8 cellular contexts compared by ENCODE assay signal in genomic region chr19:48674921-48675824, GRCh38. TPM values are rescaled to one million over a fixed set of nuclear protein-coding genes. Genes with fewer than 3 reads are reported as not detected.
DNase-seq lines count a peak whose midpoint lies in the region; ATAC-seq and TF ChIP-seq lines count a peak whose summit lies in the region.

No MANE protein-coding gene starts in this region.

- H3K27me3 ChIP-seq in endodermal cell (ENCODE audit: control insufficient read depth, insufficient read depth, low read length, poor library complexity, severe bottlenecking) = no peaks in the 10 kb centered on the region

- CTCF ChIA-PET in activated CD8-positive, alpha-beta memory T cell treated with anti-CD3 and anti-CD28 coated beads, Interleukin-2, amount 10 ng/mL, durations not matched to agents 7 days and 5 days (lab: Charles Lee) = interaction anchor here (0.6 to 2.9 kb wide), 20 partner anchors 9 to 169 kb away, joined by 3 to 20 read pairs (median 4); partner anchors contain the start of genes CA11 and FUT2

- no peaks in the 10 kb centered on the region for H3K36me3 Mint-ChIP-seq in CD14-positive monocyte
- no peaks in the 10 kb centered on the region for H3K36me3 Mint-ChIP-seq in activated CD8-positive, alpha-beta memory T cell treated with anti-CD3 and anti-CD28 coated beads, Interleukin-2, amount 10 ng/mL, durations not matched to agents 7 days and 5 days
- no peaks in the 10 kb centered on the region for H3K36me3 Mint-ChIP-seq in endodermal cell (ENCODE audit: low read depth)

- H3K9ac ChIP-seq in endodermal cell (ENCODE audit: extremely low read depth, low read length, poor library complexity, severe bottlenecking) = no peak overlapping the region

- H3K27ac Mint-ChIP-seq in CD14-positive monocyte (peak overlapping the region in 4 of 7 donors; percentile 14 to 72 (median 45)), endodermal cell (no peak overlapping the region)
- H3K27ac Mint-ChIP-seq in activated CD8-positive, alpha-beta memory T cell treated with anti-CD3 and anti-CD28 coated beads, Interleukin-2, amount 10 ng/mL, durations not matched to agents 7 days and 5 days = no peak overlapping the region

- H3K4me3 Mint-ChIP-seq in CD14-positive monocyte (peak overlapping the region in 1 of 2 donors; percentile 70), endodermal cell (no peak overlapping the region)
- H3K4me3 Mint-ChIP-seq in activated CD8-positive, alpha-beta memory T cell treated with anti-CD3 and anti-CD28 coated beads, Interleukin-2, amount 10 ng/mL, durations not matched to agents 7 days and 5 days = no peak overlapping the region

- 43 to 46% methylated on average over 19 to 28 of the region's 28 CpGs for WGBS in endodermal cell (ENCODE audit: insufficient coverage in 1 of 2, insufficient read length in 1 of 2), 2 experiments

- peak; percentile 85 for ATAC-seq in activated CD8-positive, alpha-beta memory T cell treated with anti-CD3 and anti-CD28 coated beads, Interleukin-2, amount 10 ng/mL, durations not matched to agents 7 days and 5 days
- ATAC-seq in HG02840 (IDR thresholded peaks at IDR 0.05; ENCODE audit: low FRiP score, unreplicated experiment) = no peak

- H3K4me1 ChIP-seq in endodermal cell (ENCODE audit: control insufficient read depth, insufficient read depth, low read length) = no peaks in the 10 kb centered on the region

- peaks cover 2 to 4% (median 3%) of the 10 kb centered on the region in 3 donors for H3K27me3 Mint-ChIP-seq in CD14-positive monocyte (ENCODE audit: low read depth in 3 of 3)
- H3K27me3 Mint-ChIP-seq in activated CD8-positive, alpha-beta memory T cell treated with anti-CD3 and anti-CD28 coated beads, Interleukin-2, amount 10 ng/mL, durations not matched to agents 7 days and 5 days = peaks cover 3% of the 10 kb centered on the region
- H3K27me3 Mint-ChIP-seq in endodermal cell (ENCODE audit: insufficient read depth) = peaks cover 17% of the 10 kb centered on the region

- DNase-seq in CD14-positive monocyte (ENCODE audit: low spot score) (peak; percentile 76), HS-27A (ENCODE audit: low read depth) (peak; percentile 50), NOMO-1 treated with dmso at 0.1 percent for 144 hours (lab: John Stamatoyannopoulos, UW; ENCODE audit: unreplicated experiment) (peak; percentile 43), endodermal cell (peak; percentile 96), mesenteric fat pad (ENCODE audit: low spot score) (peak; percentile 92)
- DNase-seq in activated CD8-positive, alpha-beta memory T cell treated with anti-CD3 and anti-CD28 coated beads, Interleukin-2, amount 10 ng/mL, durations not matched to agents 7 days and 5 days = peak; percentile 83
- DNase-seq in stimulated activated CD8-positive, alpha-beta memory T cell treated with anti-CD3 and anti-CD28 coated beads, Interleukin-15, amount 100 ng/mL, for 48 hours (ENCODE audit: low read depth in 2 of 2) = peak; percentile 56 to 57

- no peaks in the 10 kb centered on the region for H3K9me3 ChIP-seq in endodermal cell (ENCODE audit: control insufficient read depth, low read length)

- intact Hi-C loops in CD14-positive monocyte (cut with micrococcal nuclease) = loop anchor here (1.0 to 5.0 kb wide), 2 partner anchors 29 to 33 kb away; partner anchors contain the start of gene CA11 (in 1 of the 2)

- no peaks in the 10 kb centered on the region for H3K9me3 Mint-ChIP-seq in CD14-positive monocyte
- no peaks in the 10 kb centered on the region for H3K9me3 Mint-ChIP-seq in activated CD8-positive, alpha-beta memory T cell treated with anti-CD3 and anti-CD28 coated beads, Interleukin-2, amount 10 ng/mL, durations not matched to agents 7 days and 5 days (ENCODE audit: low read depth)
- H3K9me3 Mint-ChIP-seq in endodermal cell = no peaks in the 10 kb centered on the region

- H3K27ac ChIP-seq in endodermal cell (ENCODE audit: low read depth, low read length) = no peak overlapping the region

- peak; percentile 80 for TF ChIP-seq CTCF in CD14-positive monocyte (IDR thresholded peaks at IDR 0.05)
- peak; percentile 92 for TF ChIP-seq CTCF in endodermal cell (conservative IDR thresholded peaks at IDR 0.05)

- H3K4me3 ChIP-seq in endodermal cell (ENCODE audit: low read length) = no peak overlapping the region

- H3K36me3 ChIP-seq in endodermal cell (ENCODE audit: control insufficient read depth, insufficient read depth, low read length) = no peaks in the 10 kb centered on the region

- H3K4me1 Mint-ChIP-seq in CD14-positive monocyte (peaks cover 8% of the 10 kb centered on the region), endodermal cell (peaks cover 10% of the 10 kb centered on the region)
- H3K4me1 Mint-ChIP-seq in activated CD8-positive, alpha-beta memory T cell treated with anti-CD3 and anti-CD28 coated beads, Interleukin-2, amount 10 ng/mL, durations not matched to agents 7 days and 5 days = peaks cover 6% of the 10 kb centered on the region

RNA-seq across cellular contexts. Expression of gene NTN5, which starts 2.4 kb away (rescaled TPM):
- polyA plus RNA-seq in CD14-positive monocyte = not detected
- under 1 TPM; 0.64 to 0.87 TPM for total RNA-seq in activated CD8-positive, alpha-beta memory T cell treated with anti-CD3 and anti-CD28 coated beads, Interleukin-2, amount 10 ng/mL, durations not matched to agents 7 days and 5 days
- total RNA-seq in endodermal cell (1 to 10 TPM; 1.2 to 1.4 TPM), mesenteric fat pad (0.51 TPM)
- polyA plus RNA-seq in endodermal cell (2013, experiment 1 of 2) = 2.0 TPM
- 3.1 TPM for polyA plus RNA-seq in endodermal cell (2013, experiment 2 of 2)

RNA-seq across cellular contexts. Expression of gene FUT2, which starts 20.6 kb away (rescaled TPM):
- not detected for polyA plus RNA-seq in CD14-positive monocyte
- not detected for total RNA-seq in activated CD8-positive, alpha-beta memory T cell treated with anti-CD3 and anti-CD28 coated beads, Interleukin-2, amount 10 ng/mL, durations not matched to agents 7 days and 5 days
- total RNA-seq in endodermal cell (10 to 100 TPM in 1 of 2 donors, 1 to 10 TPM in 1; 5.8 to 11.0 TPM), mesenteric fat pad (0.19 TPM)
- polyA plus RNA-seq in endodermal cell (2013, experiment 1 of 2) = 2.3 TPM
- polyA plus RNA-seq in endodermal cell (2013, experiment 2 of 2) = 0.95 TPM

RNA-seq across cellular contexts. Expression of gene CA11, which starts 29.2 kb away (rescaled TPM):
- 1 to 10 TPM; 1.8 to 4.9 TPM for polyA plus RNA-seq in CD14-positive monocyte
- total RNA-seq in activated CD8-positive, alpha-beta memory T cell treated with anti-CD3 and anti-CD28 coated beads, Interleukin-2, amount 10 ng/mL, durations not matched to agents 7 days and 5 days = 1 to 10 TPM; 6.0 to 7.2 TPM
- total RNA-seq in endodermal cell (10 to 100 TPM; 75.0 to 82.6 TPM), mesenteric fat pad (3.3 TPM)
- polyA plus RNA-seq in endodermal cell (2013, experiment 1 of 2) = 39.5 TPM
- polyA plus RNA-seq in endodermal cell (2013, experiment 2 of 2) = 28.4 TPM

RNA-seq across cellular contexts. Expression of gene DBP, which starts 38.0 kb away (rescaled TPM):
- polyA plus RNA-seq in CD14-positive monocyte = 10 to 100 TPM; 17.5 to 22.3 TPM
- total RNA-seq in activated CD8-positive, alpha-beta memory T cell treated with anti-CD3 and anti-CD28 coated beads, Interleukin-2, amount 10 ng/mL, durations not matched to agents 7 days and 5 days = 10 to 100 TPM; 11.3 to 18.0 TPM
- total RNA-seq in endodermal cell (10 to 100 TPM in 1 of 2 donors, 1 to 10 TPM in 1; 5.3 to 13.1 TPM), mesenteric fat pad (1.4 TPM)
- 9.7 TPM for polyA plus RNA-seq in endodermal cell (2013, experiment 1 of 2)
- polyA plus RNA-seq in endodermal cell (2013, experiment 2 of 2) = 8.4 TPM

RNA-seq across cellular contexts. Expression of gene MAMSTR, which starts 44.4 kb away (rescaled TPM):
- not detected for polyA plus RNA-seq in CD14-positive monocyte
- 1 to 10 TPM; 1.0 to 1.1 TPM for total RNA-seq in activated CD8-positive, alpha-beta memory T cell treated with anti-CD3 and anti-CD28 coated beads, Interleukin-2, amount 10 ng/mL, durations not matched to agents 7 days and 5 days
- total RNA-seq in endodermal cell (1 to 10 TPM; 1.9 to 2.3 TPM), mesenteric fat pad (0.58 TPM)
- polyA plus RNA-seq in endodermal cell (2013, experiment 1 of 2) = 2.0 TPM
- polyA plus RNA-seq in endodermal cell (2013, experiment 2 of 2) = 1.2 TPM

Comparison
In these comparisons a context has a peak if more than half of its experiments do, and no peak if none do; other contexts are left out.
1. DNase-seq: peak in every context shown above with its lines; median percentile 96 in endodermal cell; 92 in mesenteric fat pad; 83 in activated CD8-positive, alpha-beta memory T cell treated with anti-CD3 and anti-CD28 coated beads, Interleukin-2, amount 10 ng/mL, durations not matched to agents 7 days and 5 days; 76 in CD14-positive monocyte; 56 in stimulated activated CD8-positive, alpha-beta memory T cell treated with anti-CD3 and anti-CD28 coated beads, Interleukin-15, amount 100 ng/mL, for 48 hours; 50 in HS-27A; 43 in NOMO-1 treated with dmso at 0.1 percent for 144 hours.
2. H3K27ac Mint-ChIP-seq: peak in CD14-positive monocyte (4 of 7); none in activated CD8-positive, alpha-beta memory T cell treated with anti-CD3 and anti-CD28 coated beads, Interleukin-2, amount 10 ng/mL, durations not matched to agents 7 days and 5 days (single experiment) and endodermal cell (single experiment).
3. RNA of gene CA11, which starts 29.2 kb away (total RNA-seq): 75.0 to 82.6 TPM in endodermal cell; 6.0 to 7.2 TPM in activated CD8-positive, alpha-beta memory T cell treated with anti-CD3 and anti-CD28 coated beads, Interleukin-2, amount 10 ng/mL, durations not matched to agents 7 days and 5 days and 3.3 TPM in mesenteric fat pad (single experiment); every median in the first group is over 4 times any median in the second.